Comparison of ENCODE assay signal across 10 cellular contexts in genomic region chr16:89031715-89032659, GRCh38. TPM values are rescaled to one million over a fixed set of nuclear protein-coding genes. Genes with fewer than 3 reads are reported as not detected.
DNase-seq lines count a peak whose midpoint lies in the region; ATAC-seq and FAIRE-seq lines count a peak whose summit lies in the region.
"Had no signal": no experiment of that assay in that cellular context is flagged by ENCODE, and none has a peak within 500 bp of the region (broad histone marks: within the 10 kb centered on the region; RNA-seq: fewer than 3 reads in every experiment).

No MANE protein-coding gene starts in this region.

- peaks cover 4% of the 10 kb centered on the region for H3K36me3 Mint-ChIP-seq in memory B cell

- no peaks in the 10 kb centered on the region for H3K27me3 Mint-ChIP-seq in memory B cell

- H3K27ac Mint-ChIP-seq in memory B cell, result peak overlapping the region; percentile 87
- H3K27ac Mint-ChIP-seq: nephron had no signal

- H3K4me1 Mint-ChIP-seq in memory B cell, result peaks cover 26% of the 10 kb centered on the region
- H3K4me1 Mint-ChIP-seq: nephron had no signal

- DNase-seq in KG1 (lab: John Stamatoyannopoulos, UW) (peak; percentile 55), activated T-cell treated with anti-CD3 and anti-CD28 coated beads for 1 hour (ENCODE audit: low read depth) (peak; percentile 36), memory B cell (ENCODE audit: low spot score in 2 of 2) (peak; percentile 56 to 83), DMS 273 (lab: John Stamatoyannopoulos, UW; ENCODE audit: unreplicated experiment) (no peak), frontal cortex (ENCODE audit: low spot score in 2 of 2) (no peak)

- H3K4me3 Mint-ChIP-seq in memory B cell, result peak overlapping the region; percentile 75
- H3K4me3 Mint-ChIP-seq: nephron had no signal

- ATAC-seq in GM18861 (IDR thresholded peaks at IDR 0.05; ENCODE audit: unreplicated experiment), result peak; percentile 75
- peak; percentile 99 for ATAC-seq in memory B cell (ENCODE audit: low read depth)
- ATAC-seq in GM18519 (IDR thresholded peaks at IDR 0.05; ENCODE audit: low FRiP score, unreplicated experiment), result no peak
- ATAC-seq in HG02571 (IDR thresholded peaks at IDR 0.05; ENCODE audit: unreplicated experiment), result no peak
- ATAC-seq: body of pancreas had no signal

- H3K9me3 Mint-ChIP-seq in memory B cell, result peaks cover 5% of the 10 kb centered on the region

- FAIRE-seq in frontal cortex (lab: Jason Lieb, UNC), result no peak

RNA-seq across cellular contexts. Expression of gene CBFA2T3, which starts 55.0 kb away (rescaled TPM):
- 0.82 TPM for total RNA-seq in frontal cortex

Comparison
In these comparisons a context has a peak if more than half of its experiments do, and no peak if none do; other contexts are left out.
1. ATAC-seq: peak in GM18861 (single experiment) and memory B cell (single experiment); none in GM18519 (single experiment) and HG02571 (single experiment).
2. DNase-seq: peak in KG1 (single experiment), activated T-cell treated with anti-CD3 and anti-CD28 coated beads for 1 hour (single experiment) and memory B cell (2 of 2); none in DMS 273 (single experiment) and frontal cortex (0 of 2).